8 cellular contexts compared by ENCODE assay signal in the genomic region with DNA sequence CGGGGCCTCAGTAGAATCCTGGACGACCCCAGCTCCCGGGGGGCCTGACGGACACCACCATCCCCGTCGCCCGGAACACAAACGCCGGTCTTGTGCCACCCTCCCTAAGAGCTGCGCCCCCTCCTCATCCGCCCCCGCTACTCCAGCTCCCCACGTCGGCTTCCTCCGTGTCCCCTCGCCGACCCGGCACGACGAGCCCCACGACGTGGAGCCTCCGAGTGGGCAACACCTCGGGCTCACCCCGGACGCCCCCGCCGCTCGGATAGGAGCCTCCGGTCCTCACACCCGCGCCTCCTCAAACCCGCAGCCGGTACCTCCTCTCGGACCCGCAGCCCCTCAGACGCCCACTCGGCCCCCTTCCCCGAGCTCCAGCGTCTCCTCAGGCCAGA. TPM values are rescaled to one million over a fixed set of nuclear protein-coding genes. Genes with fewer than 3 reads are reported as not detected.
DNase-seq lines count a peak whose midpoint lies in the region; ATAC-seq and TF ChIP-seq lines count a peak whose summit lies in the region.

No MANE protein-coding gene starts in this region.

- peak; percentile 2 for ATAC-seq in GM21619 (IDR thresholded peaks at IDR 0.05; ENCODE audit: unreplicated experiment)
- ATAC-seq in HG03025 (IDR thresholded peaks at IDR 0.05; ENCODE audit: low FRiP score, unreplicated experiment) = no peak

- H3K27me3 ChIP-seq in dorsolateral prefrontal cortex (no peaks in the 10 kb centered on the region), muscle layer of duodenum (ENCODE audit: low read depth, low read length) (no peaks in the 10 kb centered on the region)

- DNase-seq in RPMI8226 (peak; percentile 36), dorsolateral prefrontal cortex (peak in 3 of 10 donors; percentile 37 to 58 (median 37)), midbrain (lab: John Stamatoyannopoulos, UW) (no peak), iPS-NIHi11 (ENCODE audit: low spot score) (no peak)

- H3K4me1 ChIP-seq in muscle layer of duodenum (ENCODE audit: control insufficient read depth in 1 of 2, insufficient read depth in 2 of 2, low read length in 2 of 2) = peaks cover 23 to 41% of the 10 kb centered on the region in 2 donors

- intact Hi-C loops in dorsolateral prefrontal cortex (cut with DNase I) = loop anchor here in 1 of 2 donors (2.0 to 10.0 kb wide), 3 partner anchors 65 to 848 kb away; a partner anchor contains a TSS

- peak overlapping the region; percentile 57 for H3K27ac ChIP-seq in 22Rv1
- H3K27ac ChIP-seq in dorsolateral prefrontal cortex = peak overlapping the region; percentile 62 to 97 (median 92)
- H3K27ac ChIP-seq in muscle layer of duodenum (ENCODE audit: low read length) = peak overlapping the region; percentile 88

- TF ChIP-seq CTCF in 22Rv1 (IDR thresholded peaks at IDR 0.05) (no peak), dorsolateral prefrontal cortex (IDR thresholded peaks at IDR 0.05 in 54 of 56, conservative IDR thresholded peaks at IDR 0.05 in 2 of 56; ENCODE audit: low read depth in 1 of 56, partially characterized antibody in 56 of 56) (no peak)

- H3K9me3 ChIP-seq in muscle layer of duodenum (ENCODE audit: control insufficient read depth in 1 of 2, low read length in 2 of 2) = no peaks in the 10 kb centered on the region

- peaks cover 0 to 9% of the 10 kb centered on the region in 2 donors for H3K36me3 ChIP-seq in muscle layer of duodenum (ENCODE audit: control insufficient read depth in 1 of 2, insufficient read depth in 2 of 2, low read length in 2 of 2)

- H3K4me3 ChIP-seq in dorsolateral prefrontal cortex = peak overlapping the region; percentile 37 to 99 (median 92)
- H3K4me3 ChIP-seq in muscle layer of duodenum (ENCODE audit: low read depth in 1 of 2, low read length in 2 of 2) = peak overlapping the region; percentile 75 to 90

RNA-seq across cellular contexts. Expression of a gene that starts 0.5 kb away (rescaled TPM):
- 100 to 1,000 TPM; 126 to 515 (median 369) TPM for total RNA-seq in dorsolateral prefrontal cortex

RNA-seq across cellular contexts. Expression of a gene that starts 51.5 kb away (rescaled TPM):
- total RNA-seq in dorsolateral prefrontal cortex = 10 to 100 TPM; 13.7 to 51.4 (median 30.0) TPM
